ENCODE assay signal across 20 cellular contexts in the genomic region with DNA sequence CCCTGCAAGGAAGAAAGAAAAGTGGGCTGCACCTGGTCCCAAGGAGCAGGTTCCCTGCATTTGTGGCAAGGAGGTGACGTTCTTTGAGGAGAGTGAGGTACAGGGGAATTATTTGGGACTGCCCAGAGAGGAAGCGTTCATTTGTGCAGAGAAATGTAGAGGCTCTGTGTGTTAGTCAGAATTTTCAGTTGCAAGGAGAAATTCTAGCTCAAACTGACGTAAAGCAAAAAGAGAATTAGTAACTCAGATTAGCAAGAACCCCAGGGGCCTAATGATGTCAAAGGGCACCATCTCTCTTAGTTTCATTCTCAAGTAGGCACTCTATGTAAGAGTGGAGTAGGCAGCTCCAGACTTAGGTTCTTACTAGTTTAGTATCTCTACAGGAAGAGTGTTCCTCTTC. TPM values are rescaled to one million over a fixed set of nuclear protein-coding genes. Genes with fewer than 3 reads are reported as not detected.
DNase-seq lines count a peak whose midpoint lies in the region; ATAC-seq lines count a peak whose summit lies in the region.
"Had no signal": no experiment of that assay in that cellular context is flagged by ENCODE, and none has a peak within 500 bp of the region (broad histone marks: within the 10 kb centered on the region; RNA-seq: fewer than 3 reads in every experiment).

No MANE protein-coding gene starts in this region.

- DNase-seq in activated T-cell treated with anti-CD3 and anti-CD28 coated beads, Interleukin-2, amount 50 U/mL, for 72 hours, result peak in 1 of 2 donors; percentile 26
- no peak for DNase-seq in activated T-cell treated with anti-CD3 and anti-CD28 coated beads, Interleukin-2, amount 50 U/mL, for 1 hour
- DNase-seq in stimulated activated effector memory CD8-positive, alpha-beta T cell treated with anti-CD3 and anti-CD28 coated beads, Interleukin-12 subunit alpha, Interleukin-12 subunit beta, amount 100 ng/mL, for 72 hours (ENCODE audit: low spot score in 2 of 2), result no peak
- DNase-seq in kidney glomerular epithelial cell (lab: John Stamatoyannopoulos, UW) (no peak), DMS 273 treated with DMSO at 0.1 percent for 48 hours (lab: John Stamatoyannopoulos, UW) (no peak)
- DNase-seq: ACHN, Caco-2, cortex of kidney, foreskin melanocyte, H7, Kasumi-1, left cardiac atrium, midbrain, NCI-H1417, occipital lobe, right cardiac atrium had no signal

- peaks cover 47% of the 10 kb centered on the region for H3K4me1 Mint-ChIP-seq in activated T-cell treated with anti-CD3 and anti-CD28 coated beads, Interleukin-2, amount 50 U/mL, for 72 hours (ENCODE audit: low read depth)
- peaks cover 22% of the 10 kb centered on the region for H3K4me1 Mint-ChIP-seq in activated T-helper 17 cell treated with anti-CD3 and anti-CD28 coated beads, Interleukin-2, amount 50 U/mL, for 72 hours
- peaks cover 45% of the 10 kb centered on the region for H3K4me1 Mint-ChIP-seq in stimulated activated effector memory CD8-positive, alpha-beta T cell treated with anti-CD3 and anti-CD28 coated beads, Interleukin-12 subunit alpha, Interleukin-12 subunit beta, amount 100 ng/mL, for 72 hours

- no peaks in the 10 kb centered on the region for H3K9me3 Mint-ChIP-seq in activated T-cell treated with anti-CD3 and anti-CD28 coated beads, Interleukin-2, amount 50 U/mL, for 72 hours
- H3K9me3 Mint-ChIP-seq in activated T-helper 17 cell treated with anti-CD3 and anti-CD28 coated beads, Interleukin-2, amount 50 U/mL, for 72 hours, result no peaks in the 10 kb centered on the region
- no peaks in the 10 kb centered on the region for H3K9me3 Mint-ChIP-seq in stimulated activated effector memory CD8-positive, alpha-beta T cell treated with anti-CD3 and anti-CD28 coated beads, Interleukin-12 subunit alpha, Interleukin-12 subunit beta, amount 100 ng/mL, for 72 hours

- H3K27me3 Mint-ChIP-seq in activated T-cell treated with anti-CD3 and anti-CD28 coated beads, Interleukin-2, amount 50 U/mL, for 72 hours (ENCODE audit: low read depth), result no peaks in the 10 kb centered on the region
- H3K27me3 Mint-ChIP-seq in activated T-helper 17 cell treated with anti-CD3 and anti-CD28 coated beads, Interleukin-2, amount 50 U/mL, for 72 hours, result no peaks in the 10 kb centered on the region

- H3K4me3 Mint-ChIP-seq in activated T-cell treated with anti-CD3 and anti-CD28 coated beads, Interleukin-2, amount 50 U/mL, for 72 hours, result peak overlapping the region; percentile 96 to 98
- peak overlapping the region; percentile 96 for H3K4me3 Mint-ChIP-seq in activated T-helper 17 cell treated with anti-CD3 and anti-CD28 coated beads, Interleukin-2, amount 50 U/mL, for 72 hours
- peak overlapping the region; percentile 83 for H3K4me3 Mint-ChIP-seq in stimulated activated effector memory CD8-positive, alpha-beta T cell treated with anti-CD3 and anti-CD28 coated beads, Interleukin-12 subunit alpha, Interleukin-12 subunit beta, amount 100 ng/mL, for 72 hours

- peak; percentile 16 to 26 for ATAC-seq in activated T-cell treated with anti-CD3 and anti-CD28 coated beads, Interleukin-2, amount 50 U/mL, for 72 hours (replicated peaks in 1 of 2)
- peak; percentile 7 for ATAC-seq in GM21529 (IDR thresholded peaks at IDR 0.05; ENCODE audit: unreplicated experiment)
- peak; percentile 12 for ATAC-seq in activated T-helper 17 cell treated with anti-CD3 and anti-CD28 coated beads, Interleukin-2, amount 50 U/mL, for 72 hours (replicated peaks)
- peak; percentile 3 for ATAC-seq in stimulated activated effector memory CD8-positive, alpha-beta T cell treated with anti-CD3 and anti-CD28 coated beads, Interleukin-12 subunit alpha, Interleukin-12 subunit beta, amount 100 ng/mL, for 72 hours
- ATAC-seq in HG03196 (IDR thresholded peaks at IDR 0.05; ENCODE audit: unreplicated experiment), result no peak
- ATAC-seq: left cardiac atrium, right cardiac atrium had no signal

- peaks cover 5 to 13% of the 10 kb centered on the region in 2 donors for H3K36me3 Mint-ChIP-seq in activated T-cell treated with anti-CD3 and anti-CD28 coated beads, Interleukin-2, amount 50 U/mL, for 72 hours (ENCODE audit: insufficient read depth in 2 of 2)
- peaks cover 9% of the 10 kb centered on the region for H3K36me3 Mint-ChIP-seq in activated T-helper 17 cell treated with anti-CD3 and anti-CD28 coated beads, Interleukin-2, amount 50 U/mL, for 72 hours (ENCODE audit: low read depth)
- H3K36me3 Mint-ChIP-seq in stimulated activated effector memory CD8-positive, alpha-beta T cell treated with anti-CD3 and anti-CD28 coated beads, Interleukin-12 subunit alpha, Interleukin-12 subunit beta, amount 100 ng/mL, for 72 hours, result no peaks in the 10 kb centered on the region
- H3K36me3 Mint-ChIP-seq: brain had no signal

- H3K27ac Mint-ChIP-seq in activated T-cell treated with anti-CD3 and anti-CD28 coated beads, Interleukin-2, amount 50 U/mL, for 72 hours, result peak overlapping the region; percentile 96
- H3K27ac Mint-ChIP-seq in activated T-helper 17 cell treated with anti-CD3 and anti-CD28 coated beads, Interleukin-2, amount 50 U/mL, for 72 hours, result peak overlapping the region; percentile 96
- peak overlapping the region; percentile 90 for H3K27ac Mint-ChIP-seq in stimulated activated effector memory CD8-positive, alpha-beta T cell treated with anti-CD3 and anti-CD28 coated beads, Interleukin-12 subunit alpha, Interleukin-12 subunit beta, amount 100 ng/mL, for 72 hours

RNA-seq across cellular contexts. Expression of a gene that starts 2.4 kb away (rescaled TPM):
- 100 to 1,000 TPM; 220 to 295 TPM for total RNA-seq in activated T-cell treated with anti-CD3 and anti-CD28 coated beads, Interleukin-2, amount 50 U/mL, for 72 hours
- 100 to 1,000 TPM; 349 to 627 TPM for total RNA-seq in activated T-helper 17 cell treated with anti-CD3 and anti-CD28 coated beads, Interleukin-2, amount 50 U/mL, for 72 hours

RNA-seq across cellular contexts. Expression of a gene that starts 50.7 kb away (rescaled TPM):
- not detected for total RNA-seq in activated T-cell treated with anti-CD3 and anti-CD28 coated beads, Interleukin-2, amount 50 U/mL, for 72 hours
- total RNA-seq in activated T-helper 17 cell treated with anti-CD3 and anti-CD28 coated beads, Interleukin-2, amount 50 U/mL, for 72 hours, result not detected
- total RNA-seq: H7, left cardiac atrium, occipital lobe, right cardiac atrium had no signal
